1 cellular context compared by ENCODE assay signal in genomic region chr17:720706-721539, GRCh38.
TF ChIP-seq lines count a peak whose summit lies in the region.

No MANE protein-coding gene starts in this region.

TF ChIP-seq in HEK293, 187 proteins besides CTCF, POLR2A, EP300 and RAD21 (continued from another document):
- no peak for TF ChIP-seq ZBTB44 (tag by site-specific recombination; IDR thresholded peaks at IDR 0.05)
- TF ChIP-seq GLIS1 (tag by site-specific recombination; IDR thresholded peaks at IDR 0.05) = no peak
- TF ChIP-seq SCRT1 (tag by site-specific recombination; IDR thresholded peaks at IDR 0.05; ENCODE audit: borderline replicate concordance) = no peak
- no peak for TF ChIP-seq ZBTB7A (tag by site-specific recombination; IDR thresholded peaks at IDR 0.05; ENCODE audit: low read depth)
- TF ChIP-seq ZBTB17 (tag by site-specific recombination; IDR thresholded peaks at IDR 0.05) = no peak
- TF ChIP-seq HOXD13 (CRISPR knock-in tag; IDR thresholded peaks at IDR 0.05; ENCODE audit: borderline replicate concordance) = no peak
TF ChIP-seq in HEK293: peak in this region for 5.
